1 cellular context compared by ENCODE assay signal in genomic region chr6:30219244-30219643, GRCh38.
TF ChIP-seq lines count a peak whose summit lies in the region.

No MANE protein-coding gene starts in this region.

TF ChIP-seq in H1, 55 proteins besides CTCF, POLR2A, EP300 and RAD21:
- 0 out of 2 replicates have a peak, but pooled peaks have one; percentile 31 for TF ChIP-seq TAF1 (IDR thresholded peaks at IDR 0.05; ENCODE audit: low read depth, low read length)
- no peak for TF ChIP-seq RFX5 (IDR thresholded peaks at IDR 0.05; ENCODE audit: borderline replicate concordance, low read depth, low read length)
